In the genomic region with DNA sequence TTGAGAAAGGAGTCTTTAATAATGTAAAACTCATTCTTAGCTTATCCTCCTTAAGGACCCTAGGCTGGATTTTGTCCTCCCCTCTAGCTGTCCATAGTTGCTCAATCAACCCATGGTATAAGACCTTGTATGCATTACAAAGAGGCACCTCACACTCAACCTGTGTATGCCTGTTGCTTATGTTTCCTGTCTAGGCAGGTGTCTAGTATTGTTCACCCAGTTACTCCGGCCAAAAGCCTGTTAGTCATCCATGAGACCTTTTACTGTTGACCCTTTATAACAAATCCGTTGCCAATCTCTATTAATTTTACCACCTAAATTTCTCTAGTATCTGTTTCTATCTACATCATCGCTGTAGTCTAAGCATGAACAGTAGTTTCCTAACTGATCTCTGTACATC, we compare ENCODE assay signal across 13 cellular contexts. TPM values are rescaled to one million over a fixed set of nuclear protein-coding genes. Genes with fewer than 3 reads are reported as not detected.
A peak's percentile ranks its signal among the peaks of the same experiment; 100 is the strongest.
DNase-seq lines count a peak whose midpoint lies in the region; ATAC-seq lines count a peak whose summit lies in the region.
"Had no signal": no experiment of that assay in that cellular context is flagged by ENCODE, and none has a peak within 500 bp of the region (broad histone marks: within the 10 kb centered on the region; RNA-seq: fewer than 3 reads in every experiment).

No MANE protein-coding gene starts in this region.

- intact Hi-C loops in CD4-positive, alpha-beta memory T cell (cut with micrococcal nuclease): no loop called here

- CTCF ChIA-PET in CD4-positive, alpha-beta memory T cell (lab: Charles Lee; ENCODE audit: partially characterized antibody): interaction anchor here (1.6 kb wide), 1 partner anchor 9 kb away, joined by 5 read pairs; no protein-coding TSS in a partner anchor

- peak overlapping the region in 1 of 7 donors; percentile 4 for H3K27ac Mint-ChIP-seq in CD4-positive, alpha-beta memory T cell
- H3K27ac Mint-ChIP-seq in naive thymus-derived CD8-positive, alpha-beta T cell: peak overlapping the region in 3 of 10 donors; percentile 1 to 43 (median 13)

- no peaks in the 10 kb centered on the region for H3K27me3 Mint-ChIP-seq in CD4-positive, alpha-beta memory T cell
- no peaks in the 10 kb centered on the region for H3K27me3 Mint-ChIP-seq in naive thymus-derived CD8-positive, alpha-beta T cell
- H3K27me3 Mint-ChIP-seq: T-helper 17 cell had no signal

- no peak overlapping the region for H3K4me3 ChIP-seq in CD4-positive, alpha-beta memory T cell (ENCODE audit: low read length in 2 of 2)

- POLR2A ChIA-PET in CD4-positive, alpha-beta memory T cell (lab: Charles Lee; ENCODE audit: partially characterized antibody): no interaction called here
- POLR2A ChIA-PET in naive thymus-derived CD8-positive, alpha-beta T cell (lab: Charles Lee): no interaction called here

- no peaks in the 10 kb centered on the region for H3K27me3 ChIP-seq in CD4-positive, alpha-beta memory T cell (ENCODE audit: insufficient read depth, low read length)

- H3K9me3 ChIP-seq in CD4-positive, alpha-beta memory T cell (ENCODE audit: control insufficient read depth in 1 of 2, low read length in 2 of 2): no peaks in the 10 kb centered on the region

- DNase-seq in lung microvascular endothelial cell (ENCODE audit: low read depth in 2 of 2) (peak; percentile 48 to 57), SKM-1 treated with dmso at 0.1 percent for 144 hours (lab: John Stamatoyannopoulos, UW; ENCODE audit: unreplicated experiment) (no peak), RKO (ENCODE audit: low spot score) (no peak)
- DNase-seq in CD4-positive, alpha-beta memory T cell: no peak
- DNase-seq in naive thymus-derived CD8-positive, alpha-beta T cell: no peak
- DNase-seq: activated effector memory CD4-positive, alpha-beta T cell treated with anti-CD3 and anti-CD28 coated beads, Interleukin-2, amount 50 U/mL, for 16 hours; effector CD4-positive, alpha-beta T cell; NCI-H2029 treated with DMSO at 0.1 percent for 48 hours; T-helper 17 cell had no signal

- H3K4me1 Mint-ChIP-seq in CD4-positive, alpha-beta memory T cell: peaks cover 41 to 59% (median 51%) of the 10 kb centered on the region in 4 donors
- H3K4me1 Mint-ChIP-seq in naive thymus-derived CD8-positive, alpha-beta T cell: peaks cover 24 to 69% (median 60%) of the 10 kb centered on the region in 4 donors

- peak; percentile 26 for ATAC-seq in GM18867 (IDR thresholded peaks at IDR 0.05; ENCODE audit: unreplicated experiment)
- peak; percentile 27 for ATAC-seq in GM21737 (IDR thresholded peaks at IDR 0.05; ENCODE audit: unreplicated experiment)
- peak; percentile 21 for ATAC-seq in HG03565 (IDR thresholded peaks at IDR 0.05; ENCODE audit: unreplicated experiment)
- no peak for ATAC-seq in naive thymus-derived CD8-positive, alpha-beta T cell
- ATAC-seq: T-helper 17 cell had no signal

- no peaks in the 10 kb centered on the region for H3K9me3 Mint-ChIP-seq in CD4-positive, alpha-beta memory T cell
- H3K9me3 Mint-ChIP-seq in naive thymus-derived CD8-positive, alpha-beta T cell: peaks cover 0 to 4% (median 0%) of the 10 kb centered on the region in 9 donors

- H3K36me3 Mint-ChIP-seq in CD4-positive, alpha-beta memory T cell: peaks cover 18 to 28% of the 10 kb centered on the region in 2 donors
- H3K36me3 Mint-ChIP-seq in naive thymus-derived CD8-positive, alpha-beta T cell: peaks cover 4 to 28% (median 16%) of the 10 kb centered on the region in 3 donors

- peaks cover 40% of the 10 kb centered on the region for H3K4me1 ChIP-seq in CD4-positive, alpha-beta memory T cell (ENCODE audit: insufficient read depth, low read length)

- H3K36me3 ChIP-seq in CD4-positive, alpha-beta memory T cell (ENCODE audit: insufficient read depth, low read length): no peaks in the 10 kb centered on the region

- no peak overlapping the region for H3K27ac ChIP-seq in CD4-positive, alpha-beta memory T cell (ENCODE audit: low read depth, low read length)
- H3K27ac ChIP-seq: HL-60 had no signal

- peak overlapping the region in 1 of 8 donors; percentile 9 for H3K4me3 Mint-ChIP-seq in CD4-positive, alpha-beta memory T cell
- peak overlapping the region in 1 of 10 donors; percentile 46 for H3K4me3 Mint-ChIP-seq in naive thymus-derived CD8-positive, alpha-beta T cell
- H3K4me3 Mint-ChIP-seq: T-helper 17 cell had no signal

RNA-seq across cellular contexts. Expression of a gene that starts 3.7 kb away (rescaled TPM):
- total RNA-seq in lung microvascular endothelial cell: 12.6 and 16.3 TPM in 2 replicates
- 10 to 100 TPM; 22.1 to 25.2 TPM for total RNA-seq in CD4-positive, alpha-beta memory T cell
- polyA plus RNA-seq in CD4-positive, alpha-beta memory T cell: 10 to 100 TPM; 33.4 to 33.7 TPM
- total RNA-seq in naive thymus-derived CD8-positive, alpha-beta T cell: 10 to 100 TPM; 22.4 to 23.2 TPM
- polyA plus RNA-seq in naive thymus-derived CD8-positive, alpha-beta T cell: 10 to 100 TPM; 18.8 to 36.3 (median 27.3) TPM

Comparison
In these comparisons a context has a peak if more than half of its experiments do, and no peak if none do; other contexts are left out.
1. ATAC-seq: peak in GM18867 (single experiment), GM21737 (single experiment) and HG03565 (single experiment); none in naive thymus-derived CD8-positive, alpha-beta T cell (0 of 2).
2. DNase-seq: peak in lung microvascular endothelial cell (2 of 2); none in CD4-positive, alpha-beta memory T cell (0 of 5), SKM-1 treated with dmso at 0.1 percent for 144 hours (single experiment), naive thymus-derived CD8-positive, alpha-beta T cell (0 of 10) and RKO (single experiment).